In genomic region chr13:49407936-49408335, GRCh38 we compare ENCODE assay signal across 24 cellular contexts. TPM values are rescaled to one million over a fixed set of nuclear protein-coding genes. Genes with fewer than 3 reads are reported as not detected.
DNase-seq lines count a peak whose midpoint lies in the region; TF ChIP-seq lines count a peak whose summit lies in the region.
"Had no signal": no experiment of that assay in that cellular context is flagged by ENCODE, and none has a peak within 500 bp of the region (broad histone marks: within the 10 kb centered on the region; RNA-seq: fewer than 3 reads in every experiment).

No MANE protein-coding gene starts in this region.

- CTCF ChIA-PET in SK-N-SH (lab: Yijun Ruan, JAX) = no interaction called here

- H3K4me3 Mint-ChIP-seq in nephron progenitor cell = no peak overlapping the region
- H3K4me3 Mint-ChIP-seq: CD14-positive monocyte; CD4-positive, alpha-beta memory T cell; CD4-positive, CD25-positive, alpha-beta regulatory T cell; CD8-positive, alpha-beta memory T cell had no signal

- peaks cover 33% of the 10 kb centered on the region for H3K36me3 Mint-ChIP-seq in nephron progenitor cell (ENCODE audit: low read depth)

- H3K9ac ChIP-seq in SK-N-SH = no peak overlapping the region
- H3K9ac ChIP-seq: BLaER1 had no signal

- no peaks in the 10 kb centered on the region for H3K4me1 Mint-ChIP-seq in nephron progenitor cell
- H3K4me1 Mint-ChIP-seq: CD14-positive monocyte; CD4-positive, alpha-beta memory T cell; CD8-positive, alpha-beta memory T cell had no signal

- TF ChIP-seq CTCF in nephron progenitor cell (IDR thresholded peaks at IDR 0.05) (no peak), sigmoid colon (IDR thresholded peaks at IDR 0.05) (no peak), transverse colon (IDR thresholded peaks at IDR 0.05) (no peak), SK-N-SH (IDR thresholded peaks at IDR 0.05) (no peak)

- H2AFZ ChIP-seq in SK-N-SH (ENCODE audit: low read depth) = no peak overlapping the region

- H3K4me3 ChIP-seq in sigmoid colon (no peak overlapping the region), transverse colon (no peak overlapping the region), SK-N-SH (ENCODE audit: low read depth in 2 of 2, low read length in 1 of 2) (no peak overlapping the region)
- H3K4me3 ChIP-seq: BLaER1, GM12878 had no signal

- H3K27me3 Mint-ChIP-seq in nephron progenitor cell (ENCODE audit: low read depth, poor library complexity) = no peaks in the 10 kb centered on the region
- H3K27me3 Mint-ChIP-seq: CD4-positive, alpha-beta memory T cell; CD4-positive, CD25-positive, alpha-beta regulatory T cell; CD8-positive, alpha-beta memory T cell had no signal

- no peaks in the 10 kb centered on the region for H3F3A ChIP-seq in SK-N-SH (replicated peaks; ENCODE audit: insufficient read depth)

- intact Hi-C loops in sigmoid colon (cut with DNase I) = loop anchor here (10.0 kb wide), 1 partner anchor 717 kb away; no protein-coding TSS in a partner anchor
- intact Hi-C loops in transverse colon (cut with DNase I; ENCODE audit: low total_unique reads) = no loop called here

- no peaks in the 10 kb centered on the region for H3K79me2 ChIP-seq in SK-N-SH (ENCODE audit: insufficient read depth)

- peak in 1 of 4 donors; percentile 28 for TF ChIP-seq EP300 in sigmoid colon (IDR thresholded peaks at IDR 0.05)
- no peak for TF ChIP-seq EP300 in transverse colon (IDR thresholded peaks at IDR 0.05; ENCODE audit: low read depth)
- no peak for TF ChIP-seq EP300 in SK-N-SH (IDR thresholded peaks at IDR 0.05; ENCODE audit: borderline replicate concordance in 1 of 2, low read depth in 1 of 2, low read length in 1 of 2)

- TF ChIP-seq RAD21 in SK-N-SH (IDR thresholded peaks at IDR 0.05; ENCODE audit: low read length) = no peak

- no peaks in the 10 kb centered on the region for H3K9me2 ChIP-seq in SK-N-SH

- peak overlapping the region; percentile 4 for H3K27ac Mint-ChIP-seq in nephron progenitor cell
- H3K27ac Mint-ChIP-seq: CD14-positive monocyte; CD4-positive, alpha-beta memory T cell; CD4-positive, CD25-positive, alpha-beta regulatory T cell; CD8-positive, alpha-beta memory T cell had no signal

- peaks cover 0 to 41% (median 22%) of the 10 kb centered on the region in 4 donors for H3K4me1 ChIP-seq in sigmoid colon
- peaks cover 0 to 9% (median 1%) of the 10 kb centered on the region in 4 donors for H3K4me1 ChIP-seq in transverse colon
- no peaks in the 10 kb centered on the region for H3K4me1 ChIP-seq in SK-N-SH (ENCODE audit: control insufficient read depth in 1 of 2, insufficient read depth in 2 of 2, low read depth in 1 of 2, low read length in 1 of 2)
- H3K4me1 ChIP-seq: BE2C, BLaER1 had no signal

- in situ Hi-C loops in transverse colon (cut with MboI; ENCODE audit: low pct_ligation_motif_present in 1 of 4, low pct_unique_long_range_greater_than_20kb in 1 of 4, low sequenced_read_pairs in 3 of 4) = no loop called here

- H3K4me2 ChIP-seq in SK-N-SH = no peak overlapping the region
- H3K4me2 ChIP-seq: BLaER1 had no signal

- 96 to 97% methylated on average over 4 of the region's 4 CpGs for WGBS in sigmoid colon, 2 donors
- 85 to 88% methylated on average over 4 of the region's 4 CpGs for WGBS in transverse colon (ENCODE audit: low coverage in 1 of 2), 2 donors
- 97% methylated on average over 4 of the region's 4 CpGs for WGBS in SK-N-SH (ENCODE audit: low lambda C conversion rate)

- no peaks in the 10 kb centered on the region for H4K20me1 ChIP-seq in SK-N-SH (ENCODE audit: insufficient read depth)
- H4K20me1 ChIP-seq: BLaER1 had no signal

- TF ChIP-seq POLR2A in sigmoid colon (IDR thresholded peaks at IDR 0.05) = no peak
- TF ChIP-seq POLR2A in transverse colon (IDR thresholded peaks at IDR 0.05) = no peak

- no peaks in the 10 kb centered on the region for H3K36me3 ChIP-seq in sigmoid colon
- H3K36me3 ChIP-seq in transverse colon = no peaks in the 10 kb centered on the region
- no peaks in the 10 kb centered on the region for H3K36me3 ChIP-seq in SK-N-SH (replicated peaks in 1 of 2; ENCODE audit: control insufficient read depth in 1 of 2, insufficient read depth in 2 of 2, low read length in 1 of 2)
- H3K36me3 ChIP-seq: BE2C had no signal

- DNase-seq in nephron progenitor cell (no peak), sigmoid colon (no peak), transverse colon (no peak), SK-N-SH (no peak), NCI-H1105 treated with DMSO at 0.1 percent for 48 hours (lab: John Stamatoyannopoulos, UW) (no peak), epidermal melanocyte (ENCODE audit: insufficient read length, low spot score) (no peak)
- DNase-seq: 8988T; ACHN; BE2C; C1 segment of cervical spinal cord; CD4-positive, alpha-beta memory T cell; CD4-positive, CD25-positive, alpha-beta regulatory T cell; CD8-positive, alpha-beta memory T cell; COR-L47; DMS 273 treated with DMSO at 0.1 percent for 48 hours; DMS153; DMS53; DMS79; DND-41; EL; GDM1 had no signal

- H3K9me3 ChIP-seq in sigmoid colon (peaks cover 0 to 6% (median 0%) of the 10 kb centered on the region in 4 donors), transverse colon (peaks cover 10 to 12% of the 10 kb centered on the region in 2 donors), SK-N-SH (peaks cover 8% of the 10 kb centered on the region)
- H3K9me3 ChIP-seq: BE2C had no signal

- H3K27me3 ChIP-seq in sigmoid colon (no peaks in the 10 kb centered on the region), transverse colon (no peaks in the 10 kb centered on the region), SK-N-SH (ENCODE audit: insufficient read depth) (no peaks in the 10 kb centered on the region)
- H3K27me3 ChIP-seq: BE2C, BLaER1 had no signal

- peak overlapping the region in 3 of 4 donors; percentile 70 to 77 (median 73) for H3K27ac ChIP-seq in sigmoid colon
- H3K27ac ChIP-seq in transverse colon = peak overlapping the region; percentile 31 to 69 (median 42)
- no peak overlapping the region for H3K27ac ChIP-seq in SK-N-SH (ENCODE audit: low read depth in 2 of 2, low read length in 1 of 2)
- H3K27ac ChIP-seq: BLaER1 had no signal

- POLR2A ChIA-PET in SK-N-SH (lab: Yijun Ruan, JAX) = no interaction called here

- peaks cover 34% of the 10 kb centered on the region for H3K9me3 Mint-ChIP-seq in nephron progenitor cell

TF ChIP-seq in SK-N-SH, 30 proteins besides CTCF, POLR2A, EP300 and RAD21 (continues in another document):
- no peak for TF ChIP-seq YY1 (IDR thresholded peaks at IDR 0.05; ENCODE audit: low read depth)
- TF ChIP-seq ELF1 (IDR thresholded peaks at IDR 0.05) = no peak
- no peak for TF ChIP-seq ZBTB33 (IDR thresholded peaks at IDR 0.05; ENCODE audit: borderline replicate concordance, low read depth)
- no peak for TF ChIP-seq FOXM1 (IDR thresholded peaks at IDR 0.05; ENCODE audit: low read depth)
- TF ChIP-seq, protein P1, sequence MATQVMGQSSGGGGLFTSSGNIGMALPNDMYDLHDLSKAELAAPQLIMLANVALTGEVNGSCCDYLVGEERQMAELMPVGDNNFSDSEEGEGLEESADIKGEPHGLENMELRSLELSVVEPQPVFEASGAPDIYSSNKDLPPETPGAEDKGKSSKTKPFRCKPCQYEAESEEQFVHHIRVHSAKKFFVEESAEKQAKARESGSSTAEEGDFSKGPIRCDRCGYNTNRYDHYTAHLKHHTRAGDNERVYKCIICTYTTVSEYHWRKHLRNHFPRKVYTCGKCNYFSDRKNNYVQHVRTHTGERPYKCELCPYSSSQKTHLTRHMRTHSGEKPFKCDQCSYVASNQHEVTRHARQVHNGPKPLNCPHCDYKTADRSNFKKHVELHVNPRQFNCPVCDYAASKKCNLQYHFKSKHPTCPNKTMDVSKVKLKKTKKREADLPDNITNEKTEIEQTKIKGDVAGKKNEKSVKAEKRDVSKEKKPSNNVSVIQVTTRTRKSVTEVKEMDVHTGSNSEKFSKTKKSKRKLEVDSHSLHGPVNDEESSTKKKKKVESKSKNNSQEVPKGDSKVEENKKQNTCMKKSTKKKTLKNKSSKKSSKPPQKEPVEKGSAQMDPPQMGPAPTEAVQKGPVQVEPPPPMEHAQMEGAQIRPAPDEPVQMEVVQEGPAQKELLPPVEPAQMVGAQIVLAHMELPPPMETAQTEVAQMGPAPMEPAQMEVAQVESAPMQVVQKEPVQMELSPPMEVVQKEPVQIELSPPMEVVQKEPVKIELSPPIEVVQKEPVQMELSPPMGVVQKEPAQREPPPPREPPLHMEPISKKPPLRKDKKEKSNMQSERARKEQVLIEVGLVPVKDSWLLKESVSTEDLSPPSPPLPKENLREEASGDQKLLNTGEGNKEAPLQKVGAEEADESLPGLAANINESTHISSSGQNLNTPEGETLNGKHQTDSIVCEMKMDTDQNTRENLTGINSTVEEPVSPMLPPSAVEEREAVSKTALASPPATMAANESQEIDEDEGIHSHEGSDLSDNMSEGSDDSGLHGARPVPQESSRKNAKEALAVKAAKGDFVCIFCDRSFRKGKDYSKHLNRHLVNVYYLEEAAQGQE (IDR thresholded peaks at IDR 0.05; ENCODE audit: low read depth, low read length) = no peak
- no peak for TF ChIP-seq POLR2AphosphoS5 (IDR thresholded peaks at IDR 0.05; ENCODE audit: low read depth, low read length)
- TF ChIP-seq TAF1 (IDR thresholded peaks at IDR 0.05; ENCODE audit: borderline replicate concordance, low read depth, low read length) = no peak

RNA-seq across cellular contexts. Expression of gene CAB39L, which starts 35.9 kb away (rescaled TPM):
- 100 to 1,000 TPM; 121 to 180 (median 150) TPM for total RNA-seq in sigmoid colon
- 10 to 100 TPM in 1 of 3 donors, 1 to 10 TPM in 2; 5.5 to 15.6 (median 7.2) TPM for polyA plus RNA-seq in sigmoid colon
- 10 to 100 TPM; 23.5 to 36.7 (median 25.4) TPM for total RNA-seq in transverse colon
- polyA plus RNA-seq in SK-N-SH (2012; rRNA removed) = 2.6 and 3.3 TPM in 2 replicates
- 3.4 and 3.5 TPM in 2 replicates for polyA plus RNA-seq in SK-N-SH (2012; cell fraction: cytosol; rRNA removed)
- polyA plus RNA-seq in SK-N-SH (2012; cell fraction: nucleus; rRNA removed) = 2.1 and 2.5 TPM in 2 replicates

RNA-seq across cellular contexts. Expression of gene SETDB2, which starts 36.1 kb away (rescaled TPM):
- total RNA-seq in sigmoid colon = 10 to 100 TPM in 3 of 4 donors, 1 to 10 TPM in 1; 7.5 to 12.5 (median 11.2) TPM
- 1 to 10 TPM; 3.6 to 4.9 (median 4.9) TPM for polyA plus RNA-seq in sigmoid colon
- total RNA-seq in transverse colon = 10 to 100 TPM in 1 of 4 donors, 1 to 10 TPM in 3; 2.8 to 11.6 (median 8.8) TPM
- 1.9 and 2.4 TPM in 2 replicates for polyA plus RNA-seq in SK-N-SH (2012; rRNA removed)
- polyA plus RNA-seq in SK-N-SH (2012; cell fraction: cytosol; rRNA removed) = 2.7 and 3.0 TPM in 2 replicates
- polyA plus RNA-seq in SK-N-SH (2012; cell fraction: nucleus; rRNA removed) = 2.2 and 4.2 TPM in 2 replicates

Comparison
In these comparisons a context has a peak if more than half of its experiments do, and no peak if none do; other contexts are left out.
1. H3K27ac ChIP-seq: peak in sigmoid colon (3 of 4) and transverse colon (4 of 4); none in SK-N-SH (0 of 2).